1 cellular context compared by ENCODE assay signal in the genomic region with DNA sequence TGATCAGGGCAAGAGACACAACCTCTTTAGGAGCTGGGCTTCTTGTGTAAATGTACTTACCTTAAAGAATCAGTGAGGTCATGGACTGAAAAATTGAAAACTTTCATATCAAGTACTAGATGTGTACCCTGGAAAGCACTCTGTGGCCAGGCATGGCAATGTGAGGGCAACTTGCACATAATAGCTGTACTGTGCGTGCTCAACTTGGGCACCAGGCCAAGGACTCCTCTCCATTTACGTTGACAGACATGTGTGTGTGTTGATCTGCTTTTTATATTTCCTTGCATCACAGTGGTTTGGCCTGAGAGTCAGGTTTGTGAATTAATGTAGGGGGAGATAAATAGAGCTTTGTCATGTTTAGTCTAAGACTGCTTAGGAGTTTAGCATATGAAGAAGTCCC.
TF ChIP-seq lines count a peak whose summit lies in the region.

No MANE protein-coding gene starts in this region.

TF ChIP-seq in GM23338, 12 proteins besides CTCF, POLR2A, EP300 and RAD21 (continued from another document):
- TF ChIP-seq, protein P1, sequence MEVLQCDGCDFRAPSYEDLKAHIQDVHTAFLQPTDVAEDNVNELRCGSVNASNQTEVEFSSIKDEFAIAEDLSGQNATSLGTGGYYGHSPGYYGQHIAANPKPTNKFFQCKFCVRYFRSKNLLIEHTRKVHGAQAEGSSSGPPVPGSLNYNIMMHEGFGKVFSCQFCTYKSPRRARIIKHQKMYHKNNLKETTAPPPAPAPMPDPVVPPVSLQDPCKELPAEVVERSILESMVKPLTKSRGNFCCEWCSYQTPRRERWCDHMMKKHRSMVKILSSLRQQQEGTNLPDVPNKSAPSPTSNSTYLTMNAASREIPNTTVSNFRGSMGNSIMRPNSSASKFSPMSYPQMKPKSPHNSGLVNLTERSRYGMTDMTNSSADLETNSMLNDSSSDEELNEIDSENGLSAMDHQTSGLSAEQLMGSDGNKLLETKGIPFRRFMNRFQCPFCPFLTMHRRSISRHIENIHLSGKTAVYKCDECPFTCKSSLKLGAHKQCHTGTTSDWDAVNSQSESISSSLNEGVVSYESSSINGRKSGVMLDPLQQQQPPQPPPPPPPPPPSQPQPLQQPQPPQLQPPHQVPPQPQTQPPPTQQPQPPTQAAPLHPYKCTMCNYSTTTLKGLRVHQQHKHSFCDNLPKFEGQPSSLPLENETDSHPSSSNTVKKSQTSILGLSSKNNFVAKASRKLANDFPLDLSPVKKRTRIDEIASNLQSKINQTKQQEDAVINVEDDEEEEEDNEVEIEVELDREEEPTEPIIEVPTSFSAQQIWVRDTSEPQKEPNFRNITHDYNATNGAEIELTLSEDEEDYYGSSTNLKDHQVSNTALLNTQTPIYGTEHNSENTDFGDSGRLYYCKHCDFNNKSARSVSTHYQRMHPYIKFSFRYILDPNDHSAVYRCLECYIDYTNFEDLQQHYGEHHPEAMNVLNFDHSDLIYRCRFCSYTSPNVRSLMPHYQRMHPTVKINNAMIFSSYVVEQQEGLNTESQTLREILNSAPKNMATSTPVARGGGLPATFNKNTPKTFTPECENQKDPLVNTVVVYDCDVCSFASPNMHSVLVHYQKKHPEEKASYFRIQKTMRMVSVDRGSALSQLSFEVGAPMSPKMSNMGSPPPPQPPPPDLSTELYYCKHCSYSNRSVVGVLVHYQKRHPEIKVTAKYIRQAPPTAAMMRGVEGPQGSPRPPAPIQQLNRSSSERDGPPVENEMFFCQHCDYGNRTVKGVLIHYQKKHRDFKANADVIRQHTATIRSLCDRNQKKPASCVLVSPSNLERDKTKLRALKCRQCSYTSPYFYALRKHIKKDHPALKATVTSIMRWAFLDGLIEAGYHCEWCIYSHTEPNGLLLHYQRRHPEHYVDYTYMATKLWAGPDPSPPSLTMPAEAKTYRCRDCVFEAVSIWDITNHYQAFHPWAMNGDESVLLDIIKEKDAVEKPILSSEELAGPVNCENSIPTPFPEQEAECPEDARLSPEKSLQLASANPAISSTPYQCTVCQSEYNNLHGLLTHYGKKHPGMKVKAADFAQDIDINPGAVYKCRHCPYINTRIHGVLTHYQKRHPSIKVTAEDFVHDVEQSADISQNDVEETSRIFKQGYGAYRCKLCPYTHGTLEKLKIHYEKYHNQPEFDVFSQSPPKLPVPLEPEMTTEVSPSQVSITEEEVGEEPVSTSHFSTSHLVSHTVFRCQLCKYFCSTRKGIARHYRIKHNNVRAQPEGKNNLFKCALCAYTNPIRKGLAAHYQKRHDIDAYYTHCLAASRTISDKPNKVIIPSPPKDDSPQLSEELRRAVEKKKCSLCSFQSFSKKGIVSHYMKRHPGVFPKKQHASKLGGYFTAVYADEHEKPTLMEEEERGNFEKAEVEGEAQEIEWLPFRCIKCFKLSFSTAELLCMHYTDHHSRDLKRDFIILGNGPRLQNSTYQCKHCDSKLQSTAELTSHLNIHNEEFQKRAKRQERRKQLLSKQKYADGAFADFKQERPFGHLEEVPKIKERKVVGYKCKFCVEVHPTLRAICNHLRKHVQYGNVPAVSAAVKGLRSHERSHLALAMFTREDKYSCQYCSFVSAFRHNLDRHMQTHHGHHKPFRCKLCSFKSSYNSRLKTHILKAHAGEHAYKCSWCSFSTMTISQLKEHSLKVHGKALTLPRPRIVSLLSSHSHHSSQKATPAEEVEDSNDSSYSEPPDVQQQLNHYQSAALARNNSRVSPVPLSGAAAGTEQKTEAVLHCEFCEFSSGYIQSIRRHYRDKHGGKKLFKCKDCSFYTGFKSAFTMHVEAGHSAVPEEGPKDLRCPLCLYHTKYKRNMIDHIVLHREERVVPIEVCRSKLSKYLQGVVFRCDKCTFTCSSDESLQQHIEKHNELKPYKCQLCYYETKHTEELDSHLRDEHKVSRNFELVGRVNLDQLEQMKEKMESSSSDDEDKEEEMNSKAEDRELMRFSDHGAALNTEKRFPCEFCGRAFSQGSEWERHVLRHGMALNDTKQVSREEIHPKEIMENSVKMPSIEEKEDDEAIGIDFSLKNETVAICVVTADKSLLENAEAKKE (CRISPR knock-in tag; IDR thresholded peaks at IDR 0.05) = no peak
- TF ChIP-seq JUNB (IDR thresholded peaks at IDR 0.05; ENCODE audit: unreplicated experiment) (no peak), EZH2 (IDR thresholded peaks at IDR 0.05; ENCODE audit: low read depth, unreplicated experiment) (no peak), STAT1 (IDR thresholded peaks at IDR 0.05; ENCODE audit: unreplicated experiment) (no peak), EZH2phosphoT487 (IDR thresholded peaks at IDR 0.05; ENCODE audit: unreplicated experiment) (no peak)
